Comparison of ENCODE assay signal across 18 cellular contexts in genomic region chr20:4985658-4986057, GRCh38. TPM values are rescaled to one million over a fixed set of nuclear protein-coding genes. Genes with fewer than 3 reads are reported as not detected.
DNase-seq lines count a peak whose midpoint lies in the region; ATAC-seq and TF ChIP-seq lines count a peak whose summit lies in the region.
"Had no signal": no experiment of that assay in that cellular context is flagged by ENCODE, and none has a peak within 500 bp of the region (broad histone marks: within the 10 kb centered on the region; RNA-seq: fewer than 3 reads in every experiment).

No MANE protein-coding gene starts in this region.

- H3K27ac ChIP-seq in OCI-LY7 (ENCODE audit: low read depth, low read length, poor library complexity, severe bottlenecking) = peak overlapping the region; percentile 89
- H3K27ac ChIP-seq: sigmoid colon had no signal

- H3K4me1 ChIP-seq in OCI-LY7 (ENCODE audit: insufficient read depth, low read length, poor library complexity, severe bottlenecking) = peaks cover 64% of the 10 kb centered on the region

- CTCF ChIA-PET in OCI-LY7 (lab: Charles Lee; ENCODE audit: unreplicated experiment) = no interaction called here

- no peaks in the 10 kb centered on the region for H3K9me2 ChIP-seq in OCI-LY7 (ENCODE audit: insufficient read depth, low read length)

- peak; percentile 46 for ATAC-seq in HG02885 (IDR thresholded peaks at IDR 0.05; ENCODE audit: poor library complexity, unreplicated experiment)
- ATAC-seq in HG03520 (IDR thresholded peaks at IDR 0.05; ENCODE audit: unreplicated experiment) = no peak
- ATAC-seq: activated CD4-positive, CD25-positive, alpha-beta regulatory T cell treated with anti-CD3 and anti-CD28 coated beads, Interleukin-2, amount 50 U/mL, for 24 hours; CD8-positive, alpha-beta T cell had no signal

- H3K36me3 ChIP-seq in OCI-LY7 (ENCODE audit: insufficient read depth, low read length) = no peaks in the 10 kb centered on the region
- H3K36me3 ChIP-seq: sigmoid colon had no signal

- BruUV-seq in OCI-LY7 (replicated peaks; lab: Mats Ljungman, UMichigan) = no TSS peak

- no peak for TF ChIP-seq CTCF in OCI-LY7 (conservative IDR thresholded peaks at IDR 0.05; ENCODE audit: low read length)

- intact Hi-C loops in OCI-LY7 (cut with micrococcal nuclease; ENCODE audit: unreplicated experiment) = loop anchor here (5.0 kb wide), 1 partner anchor 107 kb away; no protein-coding TSS in a partner anchor

- POLR2A ChIA-PET in OCI-LY7 (lab: Charles Lee) = interaction anchor here (0.6 to 1.6 kb wide), 4 partner anchors 8 to 140 kb away, joined by 4 to 13 read pairs (median 4); no protein-coding TSS in a partner anchor

- peaks cover 5% of the 10 kb centered on the region; the same call in 1 of the 2 replicates for H4K20me1 ChIP-seq in OCI-LY7 (ENCODE audit: insufficient read depth, low read length)

- H3K79me2 ChIP-seq in OCI-LY7 (ENCODE audit: insufficient read depth, low read depth, low read length) = peaks cover 63% of the 10 kb centered on the region; the same call in 1 of the 2 replicates

- no peaks in the 10 kb centered on the region for H3K9me3 ChIP-seq in OCI-LY7 (ENCODE audit: low read length)
- H3K9me3 ChIP-seq: sigmoid colon had no signal

- H3K4me2 ChIP-seq in OCI-LY7 (ENCODE audit: low read length) = peak overlapping the region; percentile 70

- H2AFZ ChIP-seq in OCI-LY7 (ENCODE audit: low read length) = no peak overlapping the region

- DNase-seq in GM03348 (ENCODE audit: low spot score) (peak; percentile 71), OCI-LY7 (ENCODE audit: low spot score) (peak; percentile 76), mesenteric fat pad (ENCODE audit: low spot score) (peak; percentile 30), DMS114 treated with DMSO at 0.1 percent for 48 hours (lab: John Stamatoyannopoulos, UW; ENCODE audit: unreplicated experiment) (no peak), DMS53 (lab: John Stamatoyannopoulos, UW) (no peak)
- no peak for DNase-seq in activated CD8-positive, alpha-beta memory T cell treated with anti-CD3 and anti-CD28 coated beads, Interleukin-2, amount 50 U/mL, for 48 hours
- DNase-seq: activated naive CD4-positive, alpha-beta T cell treated with anti-CD3 and anti-CD28 coated beads, Interleukin-2, amount 50 U/mL, for 16 hours; CD8-positive, alpha-beta T cell; islet precursor cell; KG1; NCI-H2029 treated with DMSO at 0.1 percent for 48 hours; occipital lobe; sigmoid colon; stimulated activated naive CD4-positive, alpha-beta T cell treated with Interleukin-2 at 50 U/mL for 16 hours; SW 1271 had no signal

- H3K4me3 ChIP-seq in OCI-LY7 (ENCODE audit: low read depth, low read length, poor library complexity, severe bottlenecking) = peak overlapping the region; percentile 35
- H3K4me3 ChIP-seq: sigmoid colon had no signal

RNA-seq across cellular contexts. Expression of gene SLC23A2, which starts 15.7 kb away (rescaled TPM):
- 12.7 and 14.3 TPM in 2 replicates for total RNA-seq in OCI-LY7 (2014; rRNA removed; shearing (Covaris generic))
- total RNA-seq in OCI-LY7 (2022) (24.2 and 25.7 TPM in 2 replicates), mesenteric fat pad (22.2 TPM)

Comparison
In these comparisons a context has a peak if more than half of its experiments do, and no peak if none do; other contexts are left out.
1. DNase-seq: peak in GM03348 (single experiment), OCI-LY7 (single experiment) and mesenteric fat pad (single experiment); none in DMS114 treated with DMSO at 0.1 percent for 48 hours (single experiment), DMS53 (single experiment) and activated CD8-positive, alpha-beta memory T cell treated with anti-CD3 and anti-CD28 coated beads, Interleukin-2, amount 50 U/mL, for 48 hours (single experiment).